In the genomic region with DNA sequence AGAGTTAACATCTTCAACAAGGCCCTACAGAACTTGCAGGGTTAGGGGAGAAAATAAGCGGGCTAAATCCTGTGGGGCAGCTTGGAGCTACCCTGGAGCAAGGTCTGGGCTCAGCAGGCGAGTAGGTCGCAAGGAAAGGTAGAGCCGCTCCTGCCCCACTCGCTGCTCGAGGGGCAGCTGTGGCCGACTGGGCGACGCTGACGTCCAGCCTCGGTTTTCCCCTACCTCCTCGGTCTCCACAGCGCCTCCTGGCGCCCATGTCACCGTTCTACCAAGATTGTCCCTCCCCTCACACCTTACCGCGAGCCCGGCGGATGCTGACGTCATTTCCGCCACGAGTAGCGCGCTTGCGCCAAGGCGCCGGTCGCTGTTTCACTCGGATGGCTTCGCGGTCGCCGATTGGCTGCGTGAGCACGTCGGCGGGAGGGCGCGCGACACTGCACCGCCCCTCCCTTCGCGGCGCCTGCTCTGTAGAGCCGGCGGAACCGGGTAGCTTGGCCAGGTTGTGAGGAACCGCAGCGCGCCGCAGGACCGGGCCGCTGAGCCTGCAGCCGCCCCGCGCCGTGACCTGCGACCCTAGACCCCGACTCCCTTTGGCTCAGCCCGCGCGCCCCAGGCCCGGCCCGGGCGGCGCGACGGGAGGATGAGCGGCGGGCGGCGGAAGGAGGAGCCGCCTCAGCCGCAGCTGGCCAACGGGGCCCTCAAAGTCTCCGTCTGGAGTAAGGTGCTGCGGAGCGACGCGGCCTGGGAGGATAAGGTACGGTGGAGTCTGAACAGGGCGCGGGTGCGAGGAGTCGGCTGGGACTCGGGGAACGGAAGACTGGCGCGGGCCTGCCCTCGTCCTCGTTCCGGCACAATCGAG, we compare ENCODE assay signal across 8 cellular contexts. TPM values are rescaled to one million over a fixed set of nuclear protein-coding genes. Genes with fewer than 3 reads are reported as not detected.
DNase-seq lines count a peak whose midpoint lies in the region; ATAC-seq and TF ChIP-seq lines count a peak whose summit lies in the region.

A gene with protein sequence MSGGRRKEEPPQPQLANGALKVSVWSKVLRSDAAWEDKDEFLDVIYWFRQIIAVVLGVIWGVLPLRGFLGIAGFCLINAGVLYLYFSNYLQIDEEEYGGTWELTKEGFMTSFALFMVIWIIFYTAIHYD (plus strand): TSS at position 471 of the 862 bp plus-strand sequence. CDS start 173 bp downstream, at position 644.

- H3K4me1 ChIP-seq in heart left ventricle (peaks cover 4 to 34% (median 20%) of the 10 kb centered on the region in 12 donors), upper lobe of right lung (peaks cover 23% of the 10 kb centered on the region)

- H3K36me3 ChIP-seq in heart left ventricle: peaks cover 0 to 31% (median 27%) of the 10 kb centered on the region in 9 donors
- peaks cover 28% of the 10 kb centered on the region for H3K36me3 ChIP-seq in upper lobe of right lung

- 0% methylated on average over 82 to 93 of the region's 93 CpGs for WGBS in adipose tissue, 3 donors
- WGBS in heart left ventricle, 4 donors: 0 to 3% (median 0%) methylated on average over 11 to 93 of the region's 93 CpGs

- TF ChIP-seq POLR2A in heart left ventricle (IDR thresholded peaks at IDR 0.05): peak in 1 of 2 donors; percentile 90

- peak within 1 kb of the TSS; percentile 84 for H3K27ac ChIP-seq in adipose tissue (ENCODE audit: low read depth, low read length)
- H3K27ac ChIP-seq in heart left ventricle: peak within 1 kb of the TSS; percentile 72 to 96 (median 88)
- peak within 1 kb of the TSS; percentile 89 for H3K27ac ChIP-seq in upper lobe of right lung

- H3K27me3 ChIP-seq in heart left ventricle (no peaks in the 10 kb centered on the region), upper lobe of right lung (no peaks in the 10 kb centered on the region)

- DNase-seq in NCI-H1417 treated with DMSO at 0.1 percent for 48 hours (lab: John Stamatoyannopoulos, UW) (peak; percentile 95), T follicular helper cell (ENCODE audit: low read depth) (peak; percentile 99), heart left ventricle (peak; percentile 99 to 100 (median 99)), posterior cingulate gyrus (peak; percentile 95 to 99 (median 97)), upper lobe of right lung (peak; percentile 100)

- H3K9me3 ChIP-seq in heart left ventricle (no peaks in the 10 kb centered on the region), upper lobe of right lung (no peaks in the 10 kb centered on the region)

- H3K4me3 ChIP-seq in heart left ventricle (peak within 1 kb of the TSS; percentile 78 to 99 (median 93)), upper lobe of right lung (peak within 1 kb of the TSS; percentile 91)

- TF ChIP-seq CTCF in GM12873 (IDR thresholded peaks at IDR 0.05; ENCODE audit: insufficient read depth, low read depth, low read length, missing control alignments) (peak; percentile 96), heart left ventricle (IDR thresholded peaks at IDR 0.05) (peak; percentile 76 to 98 (median 94)), upper lobe of right lung (IDR thresholded peaks at IDR 0.05) (peak; percentile 93)

- intact Hi-C loops in heart left ventricle (cut with DNase I) (loop anchor here in 8 of 10 donors (1.0 to 10.0 kb wide), 8 partner anchors 33 to 401 kb away; a partner anchor contains a TSS), posterior cingulate gyrus (cut with DNase I) (loop anchor here (1.0 to 10.0 kb wide), 4 partner anchors 49 to 257 kb away; a partner anchor contains a TSS), upper lobe of right lung (cut with DNase I) (no loop called here)

- ATAC-seq in HG02763 (IDR thresholded peaks at IDR 0.05; ENCODE audit: unreplicated experiment) (peak; percentile 84), heart left ventricle (peak; percentile 97 to 99 (median 98)), upper lobe of right lung (peak; percentile 97)

RNA-seq across cellular contexts. Expression of the gene that starts here (rescaled TPM):
- 10 to 100 TPM; 56.1 to 97.0 (median 65.0) TPM for polyA plus RNA-seq in adipose tissue
- total RNA-seq in heart left ventricle: 10 to 100 TPM; 35.5 to 87.7 (median 63.1) TPM
- 100 to 1,000 TPM in 1 of 2 donors, 10 to 100 TPM in 1; 58.1 to 101 TPM for polyA plus RNA-seq in heart left ventricle
- total RNA-seq in upper lobe of right lung: 91.1 TPM

Comparison
In these comparisons a context has a peak if more than half of its experiments do, and no peak if none do; other contexts are left out.
1. Peak in every context shown above with its lines: DNase-seq, ATAC-seq, H3K4me3 ChIP-seq and H3K27ac ChIP-seq.